ENCODE assay signal across 10 cellular contexts in genomic region chr6:140809694-140810101, GRCh38.
DNase-seq lines count a peak whose midpoint lies in the region; ATAC-seq and FAIRE-seq lines count a peak whose summit lies in the region.
"Had no signal": no experiment of that assay in that cellular context is flagged by ENCODE, and none has a peak within 500 bp of the region (broad histone marks: within the 10 kb centered on the region; RNA-seq: fewer than 3 reads in every experiment).

No MANE protein-coding gene starts in this region.

- H3K4me3 Mint-ChIP-seq in activated naive CD8-positive, alpha-beta T cell treated with anti-CD3 and anti-CD28 coated beads, Interleukin-2, amount 10 ng/mL, durations not matched to agents 7 days and 5 days = no peak overlapping the region
- no peak overlapping the region for H3K4me3 Mint-ChIP-seq in activated naive CD8-positive, alpha-beta T cell treated with anti-CD3 and anti-CD28 coated beads for 36 hours
- H3K4me3 Mint-ChIP-seq in stimulated activated effector memory CD8-positive, alpha-beta T cell treated with anti-CD3 and anti-CD28 coated beads, Interleukin-12 subunit alpha, Interleukin-12 subunit beta, amount 100 ng/mL, for 72 hours = no peak overlapping the region
- H3K4me3 Mint-ChIP-seq: activated naive CD8-positive, alpha-beta T cell had no signal

- H3K27ac Mint-ChIP-seq in activated naive CD8-positive, alpha-beta T cell treated with anti-CD3 and anti-CD28 coated beads, Interleukin-2, amount 10 ng/mL, durations not matched to agents 7 days and 5 days = no peak overlapping the region
- H3K27ac Mint-ChIP-seq in activated naive CD8-positive, alpha-beta T cell treated with anti-CD3 and anti-CD28 coated beads for 36 hours = no peak overlapping the region
- peak overlapping the region; percentile 38 for H3K27ac Mint-ChIP-seq in stimulated activated effector memory CD8-positive, alpha-beta T cell treated with anti-CD3 and anti-CD28 coated beads, Interleukin-12 subunit alpha, Interleukin-12 subunit beta, amount 100 ng/mL, for 72 hours
- H3K27ac Mint-ChIP-seq: activated naive CD8-positive, alpha-beta T cell had no signal

- FAIRE-seq in urothelium cell line (lab: Jason Lieb, UNC) = no peak

- POLR2A ChIA-PET in activated naive CD8-positive, alpha-beta T cell treated with anti-CD3 and anti-CD28 coated beads, Interleukin-2, amount 10 ng/mL, durations not matched to agents 7 days and 5 days (lab: Charles Lee) = no interaction called here

- intact Hi-C loops in sciatic nerve (cut with DNase I) = no loop called here

- H3K27me3 Mint-ChIP-seq in activated naive CD8-positive, alpha-beta T cell treated with anti-CD3 and anti-CD28 coated beads, Interleukin-2, amount 10 ng/mL, durations not matched to agents 7 days and 5 days = peaks cover 12% of the 10 kb centered on the region
- H3K27me3 Mint-ChIP-seq in activated naive CD8-positive, alpha-beta T cell treated with anti-CD3 and anti-CD28 coated beads for 36 hours = peaks cover 15% of the 10 kb centered on the region

- no peaks in the 10 kb centered on the region for H3K36me3 Mint-ChIP-seq in activated naive CD8-positive, alpha-beta T cell treated with anti-CD3 and anti-CD28 coated beads, Interleukin-2, amount 10 ng/mL, durations not matched to agents 7 days and 5 days
- H3K36me3 Mint-ChIP-seq in activated naive CD8-positive, alpha-beta T cell treated with anti-CD3 and anti-CD28 coated beads for 36 hours = peaks cover 3% of the 10 kb centered on the region
- H3K36me3 Mint-ChIP-seq in stimulated activated effector memory CD8-positive, alpha-beta T cell treated with anti-CD3 and anti-CD28 coated beads, Interleukin-12 subunit alpha, Interleukin-12 subunit beta, amount 100 ng/mL, for 72 hours = no peaks in the 10 kb centered on the region
- H3K36me3 Mint-ChIP-seq: activated naive CD8-positive, alpha-beta T cell had no signal

- no peaks in the 10 kb centered on the region for H3K9me3 Mint-ChIP-seq in activated naive CD8-positive, alpha-beta T cell treated with anti-CD3 and anti-CD28 coated beads, Interleukin-2, amount 10 ng/mL, durations not matched to agents 7 days and 5 days
- no peaks in the 10 kb centered on the region for H3K9me3 Mint-ChIP-seq in activated naive CD8-positive, alpha-beta T cell treated with anti-CD3 and anti-CD28 coated beads for 36 hours
- H3K9me3 Mint-ChIP-seq in stimulated activated effector memory CD8-positive, alpha-beta T cell treated with anti-CD3 and anti-CD28 coated beads, Interleukin-12 subunit alpha, Interleukin-12 subunit beta, amount 100 ng/mL, for 72 hours = no peaks in the 10 kb centered on the region

- no peak for DNase-seq in activated naive CD8-positive, alpha-beta T cell treated with anti-CD3 and anti-CD28 coated beads, Interleukin-2, amount 10 ng/mL, durations not matched to agents 7 days and 5 days
- no peak for DNase-seq in activated naive CD8-positive, alpha-beta T cell treated with anti-CD3 and anti-CD28 coated beads for 36 hours
- DNase-seq in NCI-H226 (peak; percentile 61), urothelium cell line (ENCODE audit: low spot score) (no peak), sciatic nerve (ENCODE audit: low spot score) (no peak), NCI-H774 (lab: John Stamatoyannopoulos, UW) (no peak)
- no peak for DNase-seq in stimulated activated effector memory CD8-positive, alpha-beta T cell treated with anti-CD3 and anti-CD28 coated beads, Interleukin-12 subunit alpha, Interleukin-12 subunit beta, amount 100 ng/mL, for 72 hours (ENCODE audit: low spot score in 2 of 2)
- DNase-seq: NCI-H2081 treated with DMSO at 0.1 percent for 48 hours had no signal

- ATAC-seq in activated naive CD8-positive, alpha-beta T cell treated with anti-CD3 and anti-CD28 coated beads, Interleukin-2, amount 10 ng/mL, durations not matched to agents 7 days and 5 days (ENCODE audit: low read depth) = peak; percentile 95
- ATAC-seq in HG02885 (IDR thresholded peaks at IDR 0.05; ENCODE audit: poor library complexity, unreplicated experiment) (peak; percentile 88), sciatic nerve (no peak)
- peak; percentile 99 for ATAC-seq in stimulated activated effector memory CD8-positive, alpha-beta T cell treated with anti-CD3 and anti-CD28 coated beads, Interleukin-12 subunit alpha, Interleukin-12 subunit beta, amount 100 ng/mL, for 72 hours

- H3K4me1 Mint-ChIP-seq in activated naive CD8-positive, alpha-beta T cell treated with anti-CD3 and anti-CD28 coated beads, Interleukin-2, amount 10 ng/mL, durations not matched to agents 7 days and 5 days = peaks cover 4% of the 10 kb centered on the region
- peaks cover 5% of the 10 kb centered on the region for H3K4me1 Mint-ChIP-seq in activated naive CD8-positive, alpha-beta T cell treated with anti-CD3 and anti-CD28 coated beads for 36 hours
- peaks cover 16% of the 10 kb centered on the region for H3K4me1 Mint-ChIP-seq in stimulated activated effector memory CD8-positive, alpha-beta T cell treated with anti-CD3 and anti-CD28 coated beads, Interleukin-12 subunit alpha, Interleukin-12 subunit beta, amount 100 ng/mL, for 72 hours
